ENCODE assay signal across 8 cellular contexts in the genomic region with DNA sequence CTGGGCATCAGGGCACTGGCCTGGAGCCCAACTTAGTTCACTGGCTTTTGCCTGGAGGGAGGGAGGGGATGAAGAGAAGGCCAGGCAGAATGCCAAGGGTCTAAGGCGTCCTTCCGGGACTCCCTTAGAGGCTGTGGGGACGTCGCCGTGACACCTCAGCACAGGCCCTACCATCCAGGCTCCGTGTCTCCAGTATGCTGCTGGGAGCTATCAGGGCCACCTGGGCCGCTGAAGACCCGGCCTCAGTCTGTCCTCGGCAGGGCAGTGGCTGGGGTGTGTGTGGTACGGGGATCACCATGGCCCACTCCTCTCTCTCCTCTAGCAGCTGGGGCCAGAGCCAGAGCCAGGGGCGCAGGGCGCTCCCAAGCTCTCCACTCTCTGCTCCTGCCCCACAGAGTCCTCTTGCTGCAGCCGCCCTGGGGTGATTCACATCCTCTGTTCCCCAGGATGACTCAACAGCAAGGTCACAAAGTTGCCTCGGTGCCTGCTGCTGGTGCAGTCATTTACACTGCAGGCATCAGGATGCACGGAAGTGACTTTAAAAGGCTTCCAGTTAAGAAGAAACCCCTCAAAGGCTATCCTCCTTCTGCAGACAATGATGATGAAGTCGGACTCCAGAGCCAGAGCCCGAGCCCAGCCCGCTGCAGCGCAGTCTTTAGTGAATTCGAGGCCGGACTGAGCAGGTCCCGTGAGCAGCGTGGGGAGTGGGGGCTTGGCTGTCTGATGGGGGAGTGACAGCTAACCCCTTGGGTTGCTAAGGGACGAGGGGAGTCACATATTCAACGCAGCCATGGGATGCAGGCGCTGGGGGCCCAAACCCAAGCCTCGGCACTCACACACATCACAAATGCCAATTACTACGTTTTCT. TPM values are rescaled to one million over a fixed set of nuclear protein-coding genes. Genes with fewer than 3 reads are reported as not detected.
DNase-seq lines count a peak whose midpoint lies in the region; ATAC-seq, FAIRE-seq and TF ChIP-seq lines count a peak whose summit lies in the region.

No MANE protein-coding gene starts in this region.

- TF ChIP-seq CTCF in PC-9 (conservative IDR thresholded peaks at IDR 0.05) (no peak), tibial nerve (IDR thresholded peaks at IDR 0.05) (no peak)

- WGBS in tibial nerve, 2 donors, result 66 to 67% methylated on average over 23 to 25 of the region's 28 CpGs

- DNase-seq in H54 (ENCODE audit: insufficient read length, low spot score) (peak; percentile 99), PC-9 (peak; percentile 86 to 92), epidermal melanocyte (ENCODE audit: insufficient read length, low spot score) (peak; percentile 71), GM12891 (ENCODE audit: insufficient read length, low spot score) (no peak), tibial nerve (ENCODE audit: low spot score in 2 of 2) (no peak)
- DNase-seq in stimulated activated CD4-positive, alpha-beta T cell treated with anti-CD3 and anti-CD28 coated beads, Interleukin-12 subunit alpha, Interleukin-12 subunit beta, amount 100 ng/mL, for 4 hours, result peak; percentile 31

- no peaks in the 10 kb centered on the region for H3K9me2 ChIP-seq in PC-9 (ENCODE audit: insufficient read depth)

- FAIRE-seq in H54 (lab: Jason Lieb, UNC), result no peak
- no peak for FAIRE-seq in GM12891 (lab: Jason Lieb, UNC)

- no peaks in the 10 kb centered on the region for H4K20me1 ChIP-seq in PC-9 (ENCODE audit: insufficient read depth)

- H3K36me3 ChIP-seq in PC-9 (ENCODE audit: low read depth) (no peaks in the 10 kb centered on the region), tibial nerve (no peaks in the 10 kb centered on the region)

- H3K9me3 ChIP-seq in PC-9 (ENCODE audit: insufficient read depth, low read depth) (no peaks in the 10 kb centered on the region), tibial nerve (no peaks in the 10 kb centered on the region)

- H3K27me3 ChIP-seq in PC-9 (ENCODE audit: insufficient read depth, low read depth) (no peaks in the 10 kb centered on the region), tibial nerve (no peaks in the 10 kb centered on the region)

- peaks cover 20% of the 10 kb centered on the region; the same call in 1 of the 2 replicates for H3F3A ChIP-seq in PC-9 (ENCODE audit: insufficient read depth, low read depth)

- BruUV-seq in PC-9 (replicated peaks; lab: Mats Ljungman, UMichigan), result TSS peak; percentile 80

- peak overlapping the region; percentile 68; the same call in 1 of the 2 replicates for H2AFZ ChIP-seq in PC-9

- POLR2A ChIA-PET in PC-9 (lab: Charles Lee; ENCODE audit: unreplicated experiment), result interaction anchor here (0.5 to 1.0 kb wide), 2 partner anchors 9 to 11 kb away, joined by 3 to 5 read pairs; no protein-coding TSS in a partner anchor

- H3K27ac ChIP-seq in PC-9, result peak overlapping the region; percentile 77
- H3K27ac ChIP-seq in tibial nerve, result peak overlapping the region in 2 of 4 donors; percentile 22 to 66

- TF ChIP-seq POLR2A in H54 (IDR thresholded peaks at IDR 0.05; ENCODE audit: low read depth, low read length) (peak; percentile 42; the same call in 1 of the 2 replicates), GM12891 (IDR thresholded peaks at IDR 0.05; ENCODE audit: low read depth, low read length) (no peak), tibial nerve (IDR thresholded peaks at IDR 0.05) (no peak)

- H3K4me3 ChIP-seq in PC-9 (peak overlapping the region; percentile 26; the same call in 1 of the 2 replicates), tibial nerve (no peak overlapping the region)

- CTCF ChIA-PET in PC-9 (lab: Charles Lee), result no interaction called here

- peaks cover 36% of the 10 kb centered on the region for H3K4me1 ChIP-seq in PC-9 (replicated peaks; ENCODE audit: insufficient read depth)
- H3K4me1 ChIP-seq in tibial nerve, result peaks cover 0 to 15% (median 4%) of the 10 kb centered on the region in 4 donors

- no peaks in the 10 kb centered on the region for H3K79me2 ChIP-seq in PC-9 (ENCODE audit: low read depth)

- intact Hi-C loops in PC-9 (cut with micrococcal nuclease; ENCODE audit: unreplicated experiment), result loop anchor here (5.0 kb wide), 1 partner anchor 125 kb away; no protein-coding TSS in a partner anchor

- ATAC-seq in GM21367 (IDR thresholded peaks at IDR 0.05; ENCODE audit: unreplicated experiment) (no peak), GM18517 (IDR thresholded peaks at IDR 0.05; ENCODE audit: unreplicated experiment) (no peak)

- TF ChIP-seq EP300 in tibial nerve (IDR thresholded peaks at IDR 0.05), result no peak

- H3K4me2 ChIP-seq in PC-9, result peak overlapping the region; percentile 74

TF ChIP-seq in GM12891, 5 proteins besides CTCF, POLR2A, EP300 and RAD21:
- TF ChIP-seq POLR2AphosphoS5 (IDR thresholded peaks at IDR 0.05; ENCODE audit: low read depth, low read length), result no peak
- no peak for TF ChIP-seq PAX5 (IDR thresholded peaks at IDR 0.05; ENCODE audit: insufficient read depth, low read length, severe bottlenecking)
- TF ChIP-seq TAF1 (IDR thresholded peaks at IDR 0.05; ENCODE audit: low read depth, low read length), result no peak
- no peak for TF ChIP-seq POU2F2 (IDR thresholded peaks at IDR 0.05; ENCODE audit: low read depth, low read length)
- no peak for TF ChIP-seq SPI1 (IDR thresholded peaks at IDR 0.05; ENCODE audit: low read depth, low read length)
TF ChIP-seq in GM12891: peak in this region for 0.

RNA-seq across cellular contexts. Expression of a gene that starts 31.9 kb away (rescaled TPM):
- total RNA-seq in PC-9 (2021), result 10.4 and 20.0 TPM in 2 replicates
- 0.82 TPM for polyA plus RNA-seq in GM12891 (2012; ENCODE audit: low read depth, missing spikeins)
- 10 to 100 TPM in 3 of 4 donors, 1 to 10 TPM in 1; 6.9 to 24.0 (median 10.7) TPM for total RNA-seq in tibial nerve

Comparison
In these comparisons a context has a peak if more than half of its experiments do, and no peak if none do; other contexts are left out.
1. DNase-seq: peak in H54 (single experiment), PC-9 (2 of 2), epidermal melanocyte (single experiment) and stimulated activated CD4-positive, alpha-beta T cell treated with anti-CD3 and anti-CD28 coated beads, Interleukin-12 subunit alpha, Interleukin-12 subunit beta, amount 100 ng/mL, for 4 hours (single experiment); none in GM12891 (single experiment) and tibial nerve (0 of 2).